Comparison of ENCODE assay signal across 12 cellular contexts in genomic region chr2:195563857-195564512, GRCh38.
DNase-seq lines count a peak whose midpoint lies in the region; ATAC-seq and TF ChIP-seq lines count a peak whose summit lies in the region.
"Had no signal": no experiment of that assay in that cellular context is flagged by ENCODE, and none has a peak within 500 bp of the region (broad histone marks: within the 10 kb centered on the region; RNA-seq: fewer than 3 reads in every experiment).

No MANE protein-coding gene starts in this region.

- no peaks in the 10 kb centered on the region for H3K27me3 Mint-ChIP-seq in activated CD4-positive, alpha-beta T cell treated with anti-CD3 and anti-CD28 coated beads, Interleukin-2, amount 10 ng/mL, durations not matched to agents 7 days and 5 days
- H3K27me3 Mint-ChIP-seq in T-cell: no peaks in the 10 kb centered on the region

- H3K36me3 Mint-ChIP-seq in activated CD4-positive, alpha-beta T cell treated with anti-CD3 and anti-CD28 coated beads, Interleukin-2, amount 10 ng/mL, durations not matched to agents 7 days and 5 days (ENCODE audit: low read depth): peaks cover 16% of the 10 kb centered on the region
- peaks cover 3% of the 10 kb centered on the region for H3K36me3 Mint-ChIP-seq in T-cell
- peaks cover 40% of the 10 kb centered on the region for H3K36me3 Mint-ChIP-seq in stimulated activated effector memory CD8-positive, alpha-beta T cell treated with anti-CD3 and anti-CD28 coated beads, Interleukin-12 subunit alpha, Interleukin-12 subunit beta, amount 100 ng/mL, for 72 hours

- ATAC-seq in T-cell (replicated peaks in 1 of 4): peak in 3 of 4 experiments; percentile 24 to 38 (median 24)
- peak; percentile 83 for ATAC-seq in stimulated activated effector memory CD8-positive, alpha-beta T cell treated with anti-CD3 and anti-CD28 coated beads, Interleukin-12 subunit alpha, Interleukin-12 subunit beta, amount 100 ng/mL, for 72 hours

- peak; percentile 26 for DNase-seq in activated CD4-positive, alpha-beta T cell treated with anti-CD3 and anti-CD28 coated beads, Interleukin-2, amount 10 ng/mL, durations not matched to agents 7 days and 5 days
- no peak for DNase-seq in activated CD4-positive, alpha-beta T cell treated with anti-CD3 and anti-CD28 coated beads, Interleukin-2, amount 50 U/mL, for 4 hours
- DNase-seq in T-cell (no peak), dedifferentiated amniotic fluid mesenchymal stem cell (ENCODE audit: extremely low spot score) (peak; percentile 77), NCI-H526 treated with DMSO at 0.1 percent for 48 hours (lab: John Stamatoyannopoulos, UW) (no peak), colonic mucosa (no peak), pons (ENCODE audit: low spot score) (no peak)
- peak in 1 of 2 donors; percentile 82 for DNase-seq in stimulated activated effector memory CD8-positive, alpha-beta T cell treated with anti-CD3 and anti-CD28 coated beads, Interleukin-12 subunit alpha, Interleukin-12 subunit beta, amount 100 ng/mL, for 72 hours (ENCODE audit: low spot score in 2 of 2)
- DNase-seq: aorta had no signal

- peak overlapping the region; percentile 94 for H3K27ac Mint-ChIP-seq in activated CD4-positive, alpha-beta T cell treated with anti-CD3 and anti-CD28 coated beads, Interleukin-2, amount 10 ng/mL, durations not matched to agents 7 days and 5 days
- peak overlapping the region; percentile 96 for H3K27ac Mint-ChIP-seq in T-cell
- H3K27ac Mint-ChIP-seq in stimulated activated effector memory CD8-positive, alpha-beta T cell treated with anti-CD3 and anti-CD28 coated beads, Interleukin-12 subunit alpha, Interleukin-12 subunit beta, amount 100 ng/mL, for 72 hours: peak overlapping the region; percentile 97

- H3K4me1 ChIP-seq in colonic mucosa: peaks cover 6% of the 10 kb centered on the region

- intact Hi-C loops in colonic mucosa (cut with DNase I): no loop called here

- H3K4me3 Mint-ChIP-seq in activated CD4-positive, alpha-beta T cell treated with anti-CD3 and anti-CD28 coated beads, Interleukin-2, amount 10 ng/mL, durations not matched to agents 7 days and 5 days: peak overlapping the region; percentile 54
- peak overlapping the region; percentile 34 to 59 (median 59) for H3K4me3 Mint-ChIP-seq in T-cell
- peak overlapping the region; percentile 70 for H3K4me3 Mint-ChIP-seq in stimulated activated effector memory CD8-positive, alpha-beta T cell treated with anti-CD3 and anti-CD28 coated beads, Interleukin-12 subunit alpha, Interleukin-12 subunit beta, amount 100 ng/mL, for 72 hours

- H3K36me3 ChIP-seq in colonic mucosa: no peaks in the 10 kb centered on the region
- H3K36me3 ChIP-seq: neutrophil had no signal

- no peaks in the 10 kb centered on the region for H3K9me3 ChIP-seq in colonic mucosa
- H3K9me3 ChIP-seq: neutrophil had no signal

- peaks cover 11% of the 10 kb centered on the region for H3K9me3 Mint-ChIP-seq in activated CD4-positive, alpha-beta T cell treated with anti-CD3 and anti-CD28 coated beads, Interleukin-2, amount 10 ng/mL, durations not matched to agents 7 days and 5 days
- H3K9me3 Mint-ChIP-seq in T-cell: no peaks in the 10 kb centered on the region
- H3K9me3 Mint-ChIP-seq in stimulated activated effector memory CD8-positive, alpha-beta T cell treated with anti-CD3 and anti-CD28 coated beads, Interleukin-12 subunit alpha, Interleukin-12 subunit beta, amount 100 ng/mL, for 72 hours: no peaks in the 10 kb centered on the region

- no peak overlapping the region for H3K4me3 ChIP-seq in colonic mucosa

- H3K9ac ChIP-seq in colonic mucosa (ENCODE audit: low read depth in 2 of 2, low read length in 2 of 2): no peak overlapping the region

- TF ChIP-seq CTCF in colonic mucosa (IDR thresholded peaks at IDR 0.05): no peak

- H3K4me1 Mint-ChIP-seq in activated CD4-positive, alpha-beta T cell treated with anti-CD3 and anti-CD28 coated beads, Interleukin-2, amount 10 ng/mL, durations not matched to agents 7 days and 5 days: peaks cover 64% of the 10 kb centered on the region
- peaks cover 37 to 67% (median 59%) of the 10 kb centered on the region in 3 donors for H3K4me1 Mint-ChIP-seq in T-cell
- peaks cover 38% of the 10 kb centered on the region for H3K4me1 Mint-ChIP-seq in stimulated activated effector memory CD8-positive, alpha-beta T cell treated with anti-CD3 and anti-CD28 coated beads, Interleukin-12 subunit alpha, Interleukin-12 subunit beta, amount 100 ng/mL, for 72 hours

- no peak overlapping the region for H3K27ac ChIP-seq in colonic mucosa
- H3K27ac ChIP-seq: C4-2B, HL-60, neutrophil had no signal

- no peaks in the 10 kb centered on the region for H3K27me3 ChIP-seq in colonic mucosa
- H3K27me3 ChIP-seq: neutrophil had no signal

- POLR2A ChIA-PET in activated CD4-positive, alpha-beta T cell treated with anti-CD3 and anti-CD28 coated beads, Interleukin-2, amount 10 ng/mL, durations not matched to agents 7 days and 5 days (lab: Charles Lee): interaction anchor here (1.0 kb wide), 1 partner anchor 30 kb away, joined by 3 read pairs; no protein-coding TSS in a partner anchor
- POLR2A ChIA-PET in T-cell (lab: Charles Lee): interaction anchor here in 1 of 2 donors (0.5 to 0.6 kb wide), 2 partner anchors 11 to 598 kb away, joined by 3 to 5 read pairs; no protein-coding TSS in a partner anchor

- CTCF ChIA-PET in activated CD4-positive, alpha-beta T cell treated with anti-CD3 and anti-CD28 coated beads, Interleukin-2, amount 10 ng/mL, durations not matched to agents 7 days and 5 days (lab: Charles Lee): interaction anchor here (1.0 kb wide), 2 partner anchors 9 to 93 kb away, joined by 3 read pairs; partner anchors contain the start of gene SLC39A10
- CTCF ChIA-PET in T-cell (lab: Charles Lee): interaction anchor here in 1 of 2 donors (0.6 to 1.4 kb wide), 4 partner anchors 12 to 671 kb away, joined by 3 to 6 read pairs (median 4); partner anchors contain the start of gene SLC39A10

Comparison
In these comparisons a context has a peak if more than half of its experiments do, and no peak if none do; other contexts are left out.
1. DNase-seq: peak in activated CD4-positive, alpha-beta T cell treated with anti-CD3 and anti-CD28 coated beads, Interleukin-2, amount 10 ng/mL, durations not matched to agents 7 days and 5 days (single experiment) and dedifferentiated amniotic fluid mesenchymal stem cell (single experiment); none in activated CD4-positive, alpha-beta T cell treated with anti-CD3 and anti-CD28 coated beads, Interleukin-2, amount 50 U/mL, for 4 hours (0 of 2), T-cell (0 of 34), NCI-H526 treated with DMSO at 0.1 percent for 48 hours (single experiment), colonic mucosa (single experiment) and pons (single experiment).
2. Peak in every context shown above with its lines, with median percentiles within 50 percentile points of each other: H3K27ac Mint-ChIP-seq and H3K4me3 Mint-ChIP-seq.